13 cellular contexts compared by ENCODE assay signal in the genomic region with DNA sequence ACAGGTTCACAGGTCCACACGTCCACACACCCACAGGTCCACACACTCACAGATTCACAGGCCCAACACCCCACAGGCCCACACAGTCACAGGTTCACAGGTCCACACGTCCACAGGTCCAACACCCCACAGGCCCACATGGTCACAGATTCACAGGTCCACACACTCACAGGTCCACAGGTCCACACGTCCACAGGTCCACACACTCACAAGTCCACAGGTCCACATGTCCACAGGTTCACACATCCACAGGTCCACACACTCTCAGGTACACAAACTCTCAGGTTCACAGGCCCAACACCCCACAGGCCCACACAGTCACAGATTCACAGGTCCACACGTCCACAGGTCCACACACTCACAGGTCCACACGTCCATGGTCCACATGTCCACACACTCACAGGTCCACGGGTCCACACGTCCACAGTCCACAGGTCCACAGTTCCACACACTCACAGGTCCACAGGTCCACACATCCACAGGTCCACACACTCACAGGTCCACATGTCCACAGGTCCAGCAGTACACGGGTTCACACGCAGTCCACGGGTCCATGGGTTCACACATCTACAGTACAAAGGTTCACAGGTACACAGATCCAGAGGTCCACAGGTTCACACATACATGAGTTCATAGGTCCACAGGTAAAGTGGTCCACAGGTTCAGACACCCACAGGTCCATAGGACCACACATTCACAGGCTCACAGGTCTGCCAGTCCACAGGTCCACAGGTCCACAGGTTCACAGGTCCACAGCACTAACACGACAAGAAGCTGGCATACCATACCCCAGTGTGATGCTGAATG. TPM values are rescaled to one million over a fixed set of nuclear protein-coding genes. Genes with fewer than 3 reads are reported as not detected.
DNase-seq lines count a peak whose midpoint lies in the region; ATAC-seq, FAIRE-seq and TF ChIP-seq lines count a peak whose summit lies in the region.
"Had no signal": no experiment of that assay in that cellular context is flagged by ENCODE, and none has a peak within 500 bp of the region (broad histone marks: within the 10 kb centered on the region; RNA-seq: fewer than 3 reads in every experiment).

No MANE protein-coding gene starts in this region.

- no peak overlapping the region for H2BK15ac ChIP-seq in H9 (ENCODE audit: low read depth, low read length)

- no peak for ATAC-seq in GM21737 (IDR thresholded peaks at IDR 0.05; ENCODE audit: unreplicated experiment)

- no peaks in the 10 kb centered on the region for H3K79me1 ChIP-seq in H9 (ENCODE audit: insufficient read depth, low read depth, low read length, poor library complexity, severe bottlenecking)

- no CpG with 5 or more reads among the region's 11 CpGs for WGBS in H9 (ENCODE audit: extremely low coverage, insufficient read length, low lambda C conversion rate)

- peak overlapping the region; percentile 94 for H3K27ac Mint-ChIP-seq in activated naive CD8-positive, alpha-beta T cell
- peak overlapping the region in 1 of 3 experiments; percentile 27; a peak in 1 of 7 replicates for H3K27ac Mint-ChIP-seq in H9

- H4K5ac ChIP-seq in H9 (ENCODE audit: insufficient read length, low read depth, low read length) = no peak overlapping the region

- peak; percentile 92 for FAIRE-seq in HTR-8/SVneo (lab: Jason Lieb, UNC)
- FAIRE-seq: TTC549 had no signal

- H3K4me1 ChIP-seq in stomach smooth muscle (ENCODE audit: control insufficient read depth, insufficient read depth, low read length) (peaks cover 50% of the 10 kb centered on the region), H9 (ENCODE audit: insufficient read depth, low read length) (no peaks in the 10 kb centered on the region)

- no peak overlapping the region for H3T11ph ChIP-seq in H9 (ENCODE audit: low read length)

- no peaks in the 10 kb centered on the region for H3K36me3 ChIP-seq in stomach smooth muscle (ENCODE audit: control insufficient read depth in 2 of 2, insufficient read depth in 2 of 2, low read length in 2 of 2)

- peaks cover 2% of the 10 kb centered on the region for H4K20me1 ChIP-seq in H9 (ENCODE audit: control insufficient read depth, insufficient read depth, insufficient read length)

- H3K79me2 ChIP-seq in H9 (ENCODE audit: insufficient read depth, low read length) = no peaks in the 10 kb centered on the region

- DNase-seq in HTR-8/SVneo (ENCODE audit: insufficient read length, low spot score) (no peak), mesenteric fat pad (ENCODE audit: low spot score) (peak; percentile 59), H9 (no peak)
- DNase-seq in stimulated activated naive CD4-positive, alpha-beta T cell treated with Interleukin-2 at 50 U/mL for 16 hours (lab: John Stamatoyannopoulos, UW) = no peak
- no peak for DNase-seq in stimulated activated CD4-positive, alpha-beta T cell treated with anti-CD3 and anti-CD28 coated beads, Interleukin-4, amount 100 ng/mL, for 1 hour
- DNase-seq: activated T-cell treated with anti-CD3 and anti-CD28 coated beads, Interleukin-2, amount 50 U/mL, for 1 hour; hypothalamus; NCI-H1417 treated with DMSO at 0.1 percent for 48 hours; NCI-H524 had no signal

- no peak overlapping the region for H3K4ac ChIP-seq in H9 (ENCODE audit: low read depth, low read length)

- no peak overlapping the region for H2BK12ac ChIP-seq in H9 (ENCODE audit: insufficient read length, low read depth, low read length)

- no peak overlapping the region for H4K91ac ChIP-seq in H9 (ENCODE audit: insufficient read length, low read depth, low read length)

- peaks cover 56% of the 10 kb centered on the region for H3K4me1 Mint-ChIP-seq in activated naive CD8-positive, alpha-beta T cell (ENCODE audit: low read depth)
- H3K4me1 Mint-ChIP-seq in H9 = peaks cover 4 to 6% of the 10 kb centered on the region in 2 experiments; a peak in 3 of 4 replicates

- H2BK20ac ChIP-seq in H9 (ENCODE audit: low read depth, low read length, poor library complexity, severe bottlenecking) = no peak overlapping the region

- H3K36me3 Mint-ChIP-seq in activated naive CD8-positive, alpha-beta T cell = no peaks in the 10 kb centered on the region
- H3K36me3 Mint-ChIP-seq in H9 (ENCODE audit: insufficient read depth in 1 of 3, low read depth in 3 of 3) = peaks cover 7 to 32% (median 20%) of the 10 kb centered on the region in 3 experiments; a peak in 6 of 7 replicates

- H2BK120ac ChIP-seq in H9 (ENCODE audit: low read depth, low read length, poor library complexity, severe bottlenecking) = no peak overlapping the region

- H3K9ac ChIP-seq in stomach smooth muscle (ENCODE audit: low read length in 2 of 2) (no peak overlapping the region), H9 (ENCODE audit: extremely low read depth, insufficient read length, low read length) (no peak overlapping the region)

- H3K23ac ChIP-seq in H9 (ENCODE audit: insufficient read length, low read depth, low read length) = no peak overlapping the region

- no peak overlapping the region for H4K8ac ChIP-seq in H9 (replicated peaks; ENCODE audit: insufficient read length, low read depth, low read length)

- no peak overlapping the region for H3K4me3 ChIP-seq in stomach smooth muscle (ENCODE audit: low read length in 2 of 2)

- H3K9me3 Mint-ChIP-seq in activated naive CD8-positive, alpha-beta T cell (ENCODE audit: low read depth) = no peaks in the 10 kb centered on the region
- peaks cover 45% of the 10 kb centered on the region in 2 experiments for H3K9me3 Mint-ChIP-seq in H9

- H3K4me3 Mint-ChIP-seq in activated naive CD8-positive, alpha-beta T cell = peak overlapping the region; percentile 80
- H3K4me3 Mint-ChIP-seq in H9 = no peak overlapping the region

- no peaks in the 10 kb centered on the region for H3K27me3 Mint-ChIP-seq in activated naive CD8-positive, alpha-beta T cell
- H3K27me3 Mint-ChIP-seq in H9 (ENCODE audit: low read depth) = peaks cover 13% of the 10 kb centered on the region

- peak overlapping the region; percentile 99 for H3K27ac ChIP-seq in stomach smooth muscle (ENCODE audit: low read length)
- H3K27ac ChIP-seq in H9 (ENCODE audit: insufficient read length, low read depth, low read length) = no peak overlapping the region

- no peaks in the 10 kb centered on the region for H3K23me2 ChIP-seq in H9 (ENCODE audit: insufficient read length, low read depth, low read length, poor library complexity, severe bottlenecking)

- no peak overlapping the region for H2AK5ac ChIP-seq in H9 (ENCODE audit: insufficient read length, low read length)

- H2AFZ ChIP-seq in H9 (ENCODE audit: low read length) = no peak overlapping the region

- H3K4me2 ChIP-seq in H9 (ENCODE audit: insufficient read depth, insufficient read length, low read length) = no peak overlapping the region

- no peak overlapping the region for H3K18ac ChIP-seq in H9 (ENCODE audit: insufficient read length, low read depth, low read length)

- H3K9me3 ChIP-seq in stomach smooth muscle (ENCODE audit: control insufficient read depth in 2 of 2, low read length in 2 of 2) (peaks cover 0 to 15% of the 10 kb centered on the region in 2 donors), H9 (ENCODE audit: control insufficient read depth, low read depth, low read length) (peaks cover 20% of the 10 kb centered on the region)

- no peak overlapping the region for H2BK5ac ChIP-seq in H9 (ENCODE audit: insufficient read length, low read length)

- H3K56ac ChIP-seq in H9 (ENCODE audit: insufficient read length, low read depth, low read length) = no peak overlapping the region

- no peak overlapping the region for H3K14ac ChIP-seq in H9 (ENCODE audit: insufficient read depth, low read length)

- no peaks in the 10 kb centered on the region for H3K27me3 ChIP-seq in stomach smooth muscle (ENCODE audit: control insufficient read depth in 1 of 2, insufficient read depth in 2 of 2, low read length in 2 of 2)
- no peaks in the 10 kb centered on the region for H3K27me3 ChIP-seq in H9 (ENCODE audit: insufficient read depth, low read length)

- no peak for TF ChIP-seq CTCF in H9 (conservative IDR thresholded peaks at IDR 0.05)

RNA-seq across cellular contexts. Expression of a gene that starts 39.4 kb away (rescaled TPM):
- total RNA-seq in mesenteric fat pad (735 TPM), H9 (2021) (124 and 129 TPM in 2 replicates)
